In the genomic region with DNA sequence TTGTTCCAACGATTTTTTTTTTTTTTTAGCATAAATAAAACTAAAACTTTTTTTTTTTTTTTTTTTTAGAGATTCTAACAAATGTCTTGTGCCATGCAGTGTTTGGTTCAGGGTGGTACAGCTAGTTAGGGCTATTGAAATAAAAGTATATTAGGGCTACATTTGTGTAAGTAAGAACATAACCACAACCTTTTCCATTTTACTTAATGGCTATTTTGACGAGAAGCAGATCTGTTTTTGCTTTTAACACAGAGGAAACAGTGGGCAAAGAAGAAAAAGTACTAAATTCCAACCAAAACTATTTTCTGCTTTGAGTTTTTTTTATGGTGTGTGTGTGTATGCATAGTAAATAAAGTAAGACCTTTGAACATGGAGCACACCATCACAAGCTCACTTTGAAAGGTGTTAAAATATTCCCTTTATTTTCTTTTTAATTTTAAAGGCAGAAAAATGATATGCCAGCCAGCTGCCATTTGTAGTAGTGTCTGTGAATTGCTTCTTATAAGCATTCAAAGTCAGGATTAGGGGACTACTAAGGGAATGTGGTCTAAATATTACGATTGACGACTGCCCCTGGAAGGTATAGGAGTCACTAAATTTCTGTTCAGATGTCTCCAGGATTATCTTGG, we compare ENCODE assay signal across 1 cellular context.
TF ChIP-seq lines count a peak whose summit lies in the region.

No MANE protein-coding gene starts in this region.

TF ChIP-seq in HepG2, 621 proteins besides CTCF, POLR2A, EP300 and RAD21:
- TF ChIP-seq FOXP4 (CRISPR knock-in tag; IDR thresholded peaks at IDR 0.05) (no peak), CBX5 (CRISPR knock-in tag; IDR thresholded peaks at IDR 0.05; ENCODE audit: borderline replicate concordance) (no peak), RBM22 (optimal IDR thresholded peaks at IDR 0.05; ENCODE audit: low read length) (no peak)
